ENCODE assay signal across 8 cellular contexts in the genomic region with DNA sequence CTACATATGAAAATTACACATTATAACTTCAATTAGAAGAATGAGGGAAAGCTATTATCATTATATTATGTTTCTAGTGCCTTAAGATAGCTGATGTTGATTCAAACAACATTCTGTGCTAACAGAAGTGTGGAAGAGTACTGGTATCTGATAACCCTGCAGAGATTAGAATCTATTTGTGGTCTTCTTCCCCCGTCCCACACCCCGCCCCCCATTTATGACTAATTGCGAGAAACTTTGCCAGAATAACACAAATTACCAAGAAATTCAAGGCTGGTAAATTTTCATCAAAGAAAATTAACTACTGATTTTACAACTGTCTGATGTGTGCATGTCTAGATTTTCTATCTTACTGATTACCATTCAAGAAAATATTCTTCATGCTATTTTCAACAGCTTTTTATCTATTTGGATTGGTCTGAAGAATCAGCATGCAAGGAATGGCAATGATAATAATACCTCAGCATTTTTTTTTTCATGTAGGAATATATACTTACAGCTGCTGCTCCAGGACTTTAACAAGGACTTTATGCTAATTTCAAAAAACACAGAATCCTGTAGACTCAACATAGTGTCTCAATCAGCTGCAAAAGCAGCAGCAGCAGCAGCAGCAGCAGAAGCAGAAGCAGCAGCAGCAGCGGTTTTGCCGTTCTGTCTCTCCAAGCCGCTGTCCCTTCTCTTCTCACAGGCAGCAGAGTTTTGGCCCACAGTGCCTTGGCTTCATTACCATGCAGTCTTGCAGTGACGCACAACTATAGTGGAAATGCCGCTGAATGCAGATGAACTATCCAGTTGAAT.
A peak's percentile ranks its signal among the peaks of the same experiment; 100 is the strongest.
DNase-seq lines count a peak whose midpoint lies in the region; ATAC-seq and TF ChIP-seq lines count a peak whose summit lies in the region.

No MANE protein-coding gene starts in this region.

- no peaks in the 10 kb centered on the region for H3K27me3 ChIP-seq in transverse colon

- no peaks in the 10 kb centered on the region for H3K36me3 ChIP-seq in transverse colon

- no peaks in the 10 kb centered on the region for H3K9me3 Mint-ChIP-seq in nephron

- no peak for TF ChIP-seq POLR2A in transverse colon (IDR thresholded peaks at IDR 0.05)

- WGBS in transverse colon (ENCODE audit: low coverage in 1 of 2), 2 donors = 33 to 38% methylated on average over 5 to 8 of the region's 8 CpGs

- peak overlapping the region; percentile 3 to 70 for H3K27ac ChIP-seq in coronary artery
- H3K27ac ChIP-seq in transverse colon = peak overlapping the region in 2 of 4 donors; percentile 20 to 33

- H3K4me3 ChIP-seq in coronary artery (peak overlapping the region; percentile 52), transverse colon (no peak overlapping the region)

- peaks cover 3% of the 10 kb centered on the region for H3K36me3 Mint-ChIP-seq in nephron (ENCODE audit: low read depth)

- intact Hi-C loops in transverse colon (cut with DNase I; ENCODE audit: low total_unique reads) = no loop called here

- H3K9me3 ChIP-seq in transverse colon = no peaks in the 10 kb centered on the region

- H3K4me3 Mint-ChIP-seq in nephron = peak overlapping the region in 1 of 3 experiments; percentile 19

- DNase-seq in AG08396 (ENCODE audit: low spot score) (peak; percentile 21), T-helper 2 cell (peak in 3 of 5 experiments; percentile 31 to 90 (median 53)), coronary artery (ENCODE audit: low spot score) (peak; percentile 78), transverse colon (peak; percentile 42), NCI-H524 treated with DMSO at 0.1 percent for 48 hours (lab: John Stamatoyannopoulos, UW) (no peak)

- H3K27ac Mint-ChIP-seq in nephron = peak overlapping the region; percentile 40 to 77 (median 64)

- H3K27me3 Mint-ChIP-seq in nephron (ENCODE audit: low read depth) = no peaks in the 10 kb centered on the region

- TF ChIP-seq CTCF in coronary artery (IDR thresholded peaks at IDR 0.05) = no peak
- TF ChIP-seq CTCF in nephron (IDR thresholded peaks at IDR 0.05; ENCODE audit: unreplicated experiment in 3 of 3) = no peak
- no peak for TF ChIP-seq CTCF in transverse colon (IDR thresholded peaks at IDR 0.05)

- in situ Hi-C loops in transverse colon (cut with MboI; ENCODE audit: low pct_ligation_motif_present in 1 of 4, low pct_unique_long_range_greater_than_20kb in 1 of 4, low sequenced_read_pairs in 3 of 4) = no loop called here

- no peak for TF ChIP-seq EP300 in transverse colon (IDR thresholded peaks at IDR 0.05; ENCODE audit: low read depth)

- peaks cover 6 to 50% (median 30%) of the 10 kb centered on the region in 4 donors for H3K4me1 ChIP-seq in transverse colon

- peaks cover 39% of the 10 kb centered on the region for H3K4me1 Mint-ChIP-seq in nephron

- ATAC-seq in HG02852 (IDR thresholded peaks at IDR 0.05; ENCODE audit: unreplicated experiment) (no peak), HG03442 (IDR thresholded peaks at IDR 0.05; ENCODE audit: unreplicated experiment) (no peak)
